Comparison of ENCODE assay signal across 20 cellular contexts in the genomic region with DNA sequence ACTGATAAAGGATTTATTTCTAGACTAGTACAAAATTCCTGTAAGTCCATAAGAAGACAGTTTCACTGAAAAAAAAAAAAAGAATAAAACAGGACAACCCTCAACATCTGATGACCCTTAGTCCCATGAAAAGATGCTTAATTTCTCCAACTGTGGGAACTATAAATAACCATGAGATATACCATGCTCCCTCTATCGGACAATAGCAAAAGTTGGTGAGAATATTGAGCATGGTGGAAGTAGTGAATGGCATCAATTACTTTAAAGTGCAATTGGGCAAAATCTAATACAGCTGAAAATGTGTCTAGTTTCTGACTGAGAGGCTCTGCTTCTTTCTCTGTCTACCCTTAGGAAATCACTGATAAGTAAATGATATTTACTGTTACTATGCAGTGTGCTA.
DNase-seq lines count a peak whose midpoint lies in the region; TF ChIP-seq lines count a peak whose summit lies in the region.
"Had no signal": no experiment of that assay in that cellular context is flagged by ENCODE, and none has a peak within 500 bp of the region (broad histone marks: within the 10 kb centered on the region; RNA-seq: fewer than 3 reads in every experiment).

No MANE protein-coding gene starts in this region.

- CTCF ChIA-PET in AG04449 (lab: Yijun Ruan, JAX), result interaction anchor here (0.6 to 3.3 kb wide), 16 partner anchors 9 to 1221 kb away, joined by 3 to 21 read pairs (median 4); no protein-coding TSS in a partner anchor

- H3K4me3 ChIP-seq in AG04449 (ENCODE audit: low read depth, low read length) (no peak overlapping the region), GM06990 (replicated peaks; ENCODE audit: low read depth, low read length) (no peak overlapping the region), fibroblast of pulmonary artery (replicated peaks; ENCODE audit: low read depth, low read length) (no peak overlapping the region)
- H3K4me3 ChIP-seq: BLaER1, heart left ventricle, testis had no signal

- peaks cover 2% of the 10 kb centered on the region for H3K4me1 Mint-ChIP-seq in activated naive CD8-positive, alpha-beta T cell treated with anti-CD3 and anti-CD28 coated beads for 36 hours
- no peaks in the 10 kb centered on the region for H3K4me1 Mint-ChIP-seq in activated CD4-positive, alpha-beta T cell treated with anti-CD3 and anti-CD28 coated beads, Interleukin-2, amount 10 ng/mL, durations not matched to agents 24 days and 14 days

- no peaks in the 10 kb centered on the region for H3K36me3 Mint-ChIP-seq in activated naive CD8-positive, alpha-beta T cell treated with anti-CD3 and anti-CD28 coated beads for 36 hours
- no peaks in the 10 kb centered on the region for H3K36me3 Mint-ChIP-seq in activated CD4-positive, alpha-beta T cell treated with anti-CD3 and anti-CD28 coated beads, Interleukin-2, amount 10 ng/mL, durations not matched to agents 24 days and 14 days (ENCODE audit: low read depth)

- H3K9me3 Mint-ChIP-seq in activated naive CD8-positive, alpha-beta T cell treated with anti-CD3 and anti-CD28 coated beads for 36 hours, result peaks cover under 1% of the 10 kb centered on the region
- H3K9me3 Mint-ChIP-seq in activated CD4-positive, alpha-beta T cell treated with anti-CD3 and anti-CD28 coated beads, Interleukin-2, amount 10 ng/mL, durations not matched to agents 24 days and 14 days, result no peaks in the 10 kb centered on the region

- no peaks in the 10 kb centered on the region for H3K27me3 ChIP-seq in GM06990 (replicated peaks; ENCODE audit: control insufficient read depth, insufficient read depth, low read length)
- H3K27me3 ChIP-seq: BLaER1, heart left ventricle, testis had no signal

- POLR2A ChIA-PET in AG04449 (lab: Yijun Ruan, JAX), result no interaction called here

- intact Hi-C loops in activated CD4-positive, alpha-beta T cell treated with anti-CD3 and anti-CD28 coated beads, Interleukin-2, amount 10 ng/mL, durations not matched to agents 24 days and 14 days (cut with micrococcal nuclease), result no loop called here

- no peaks in the 10 kb centered on the region for H3K36me3 ChIP-seq in GM06990 (ENCODE audit: control insufficient read depth, insufficient read depth, low read length)
- H3K36me3 ChIP-seq: BLaER1, heart left ventricle had no signal

- no peak overlapping the region for H3K27ac Mint-ChIP-seq in activated naive CD8-positive, alpha-beta T cell treated with anti-CD3 and anti-CD28 coated beads for 36 hours
- no peak overlapping the region for H3K27ac Mint-ChIP-seq in activated CD4-positive, alpha-beta T cell treated with anti-CD3 and anti-CD28 coated beads, Interleukin-2, amount 10 ng/mL, durations not matched to agents 24 days and 14 days
- H3K27ac Mint-ChIP-seq: dendritic cell treated with granulocyte-macrophage colony-stimulating factor and Interleukin-4, amounts not matched to agents 40 ng/mL and 50 ng/mL, for 4 days had no signal

- TF ChIP-seq CTCF in AG04449 (IDR thresholded peaks at IDR 0.05; ENCODE audit: insufficient read depth, low read length, missing control alignments) (peak; percentile 19), GM06990 (IDR thresholded peaks at IDR 0.05; ENCODE audit: insufficient read depth, low read length, poor library complexity, severe bottlenecking) (peak; percentile 38), fibroblast of pulmonary artery (IDR thresholded peaks at IDR 0.05; ENCODE audit: low read length, missing control alignments) (peak; percentile 18)

- no peak overlapping the region for H3K4me3 Mint-ChIP-seq in activated naive CD8-positive, alpha-beta T cell treated with anti-CD3 and anti-CD28 coated beads for 36 hours
- H3K4me3 Mint-ChIP-seq in activated CD4-positive, alpha-beta T cell treated with anti-CD3 and anti-CD28 coated beads, Interleukin-2, amount 10 ng/mL, durations not matched to agents 24 days and 14 days, result no peak overlapping the region
- H3K4me3 Mint-ChIP-seq: dendritic cell treated with granulocyte-macrophage colony-stimulating factor and Interleukin-4, amounts not matched to agents 40 ng/mL and 50 ng/mL, for 4 days had no signal

- DNase-seq in AG04449 (ENCODE audit: low read depth, low spot score), result no peak
- no peak for DNase-seq in GM06990 (ENCODE audit: extremely low read depth, insufficient read length)
- peak; percentile 18 for DNase-seq in OCI-M1 (lab: John Stamatoyannopoulos, UW)
- DNase-seq in fibroblast of pulmonary artery (ENCODE audit: low read depth), result no peak
- no peak for DNase-seq in activated naive CD8-positive, alpha-beta T cell treated with anti-CD3 and anti-CD28 coated beads for 36 hours
- no peak for DNase-seq in KG1 (lab: John Stamatoyannopoulos, UW)
- no peak for DNase-seq in activated CD4-positive, alpha-beta T cell treated with anti-CD3 and anti-CD28 coated beads, Interleukin-2, amount 10 ng/mL, durations not matched to agents 24 days and 14 days
- DNase-seq in Kasumi-1 (lab: John Stamatoyannopoulos, UW), result no peak
- DNase-seq: activated naive CD4-positive, alpha-beta T cell treated with Interleukin-2 at 50 U/mL for 16 hours; DMS153; heart left ventricle; islet precursor cell; NCI-H1092; NCI-H774; nucleus accumbens; stimulated activated CD4-positive, alpha-beta T cell treated with anti-CD3 and anti-CD28 coated beads, Interleukin-4, amount 100 ng/mL, for 24 hours; stimulated activated CD8-positive, alpha-beta memory T cell treated with anti-CD3 and anti-CD28 coated beads, Interleukin-4, amount 100 ng/mL, for 48 hours; testis had no signal

- no peaks in the 10 kb centered on the region for H3K27me3 Mint-ChIP-seq in activated naive CD8-positive, alpha-beta T cell treated with anti-CD3 and anti-CD28 coated beads for 36 hours
- H3K27me3 Mint-ChIP-seq in activated CD4-positive, alpha-beta T cell treated with anti-CD3 and anti-CD28 coated beads, Interleukin-2, amount 10 ng/mL, durations not matched to agents 24 days and 14 days, result no peaks in the 10 kb centered on the region
- H3K27me3 Mint-ChIP-seq: dendritic cell treated with granulocyte-macrophage colony-stimulating factor and Interleukin-4, amounts not matched to agents 40 ng/mL and 50 ng/mL, for 4 days had no signal
